Comparison of ENCODE assay signal across 1 cellular context in genomic region chr10:125709553-125710266, GRCh38.
A peak's percentile ranks its signal among the peaks of the same experiment; 100 is the strongest.
TF ChIP-seq lines count a peak whose summit lies in the region.

No MANE protein-coding gene starts in this region.

TF ChIP-seq in IMR-90, 13 proteins besides CTCF, POLR2A, EP300 and RAD21:
- TF ChIP-seq USF2 (IDR thresholded peaks at IDR 0.05; ENCODE audit: low read depth, low read length) (no peak), MAFK (IDR thresholded peaks at IDR 0.05; ENCODE audit: low read depth, low read length) (peak; percentile 92)
